ENCODE assay signal across 25 cellular contexts in genomic region chr10:115384665-115385064, GRCh38.
DNase-seq lines count a peak whose midpoint lies in the region; ATAC-seq, FAIRE-seq and TF ChIP-seq lines count a peak whose summit lies in the region.
"Had no signal": no experiment of that assay in that cellular context is flagged by ENCODE, and none has a peak within 500 bp of the region (broad histone marks: within the 10 kb centered on the region; RNA-seq: fewer than 3 reads in every experiment).

No MANE protein-coding gene starts in this region.

- H3K9ac ChIP-seq in K562 (ENCODE audit: insufficient read depth in 1 of 2, low read depth in 2 of 2, low read length in 2 of 2) = no peak overlapping the region
- H3K9ac ChIP-seq: BLaER1 had no signal

- no peak overlapping the region for H2AFZ ChIP-seq in K562 (ENCODE audit: low read depth, low read length)

- no TSS peak for BruUV-seq in K562 (replicated peaks; lab: Mats Ljungman, UMichigan)

- TF ChIP-seq EP300 in A549 (IDR thresholded peaks at IDR 0.05) (no peak), K562 (IDR thresholded peaks at IDR 0.05; ENCODE audit: low read length) (no peak)

- DNase-seq in A549 (ENCODE audit: low read depth in 1 of 2, low spot score in 1 of 2) = no peak
- DNase-seq in K562 (ENCODE audit: extremely low read depth in 1 of 4, low spot score in 3 of 4) = no peak
- no peak for DNase-seq in NCI-H2227 (lab: John Stamatoyannopoulos, UW; ENCODE audit: unreplicated experiment)
- DNase-seq: 8988T; ACHN; BE2C; C1 segment of cervical spinal cord; CD4-positive, alpha-beta memory T cell; CD4-positive, CD25-positive, alpha-beta regulatory T cell; CD8-positive, alpha-beta memory T cell; COR-L47; DMS 273 treated with DMSO at 0.1 percent for 48 hours; DMS153; DMS53; DMS79; DND-41; EL; GDM1 had no signal

- no peak overlapping the region for H3K4me3 ChIP-seq in A549
- no peak overlapping the region for H3K4me3 ChIP-seq in K562
- H3K4me3 ChIP-seq: BLaER1, GM12878 had no signal

- H3K27ac ChIP-seq in A549 = no peak overlapping the region
- no peak overlapping the region for H3K27ac ChIP-seq in K562 (ENCODE audit: extremely low read depth, low read depth, low read length)
- H3K27ac ChIP-seq: BLaER1 had no signal

- intact Hi-C loops in K562 (cut with micrococcal nuclease) = no loop called here

- POLR2A ChIA-PET in A549 (lab: Yijun Ruan, JAX) = no interaction called here
- POLR2A ChIA-PET in K562 (lab: Yijun Ruan, JAX) = no interaction called here

- H4K20me1 ChIP-seq in K562 (replicated peaks; ENCODE audit: control insufficient read depth, insufficient read depth, low read length) = no peaks in the 10 kb centered on the region
- H4K20me1 ChIP-seq: BLaER1 had no signal

- in situ Hi-C loops in K562 (cut with MboI) = no loop called here

- TF ChIP-seq POLR2A in A549 (IDR thresholded peaks at IDR 0.05; ENCODE audit: low read length) = no peak
- TF ChIP-seq POLR2A in K562 (conservative IDR thresholded peaks at IDR 0.05) = no peak

- H3K4me2 ChIP-seq in A549 = no peak overlapping the region
- no peak overlapping the region for H3K4me2 ChIP-seq in K562 (ENCODE audit: insufficient read depth, low read length)
- H3K4me2 ChIP-seq: BLaER1 had no signal

- no peaks in the 10 kb centered on the region for H3K79me2 ChIP-seq in K562 (ENCODE audit: control insufficient read depth, insufficient read depth, low read length)

- TF ChIP-seq CTCF in A549 (IDR thresholded peaks at IDR 0.05) = no peak
- TF ChIP-seq CTCF in K562 (IDR thresholded peaks at IDR 0.05 in 2 of 3, conservative IDR thresholded peaks at IDR 0.05 in 1 of 3; ENCODE audit: insufficient read depth in 2 of 3, low read depth in 1 of 3, low read length in 3 of 3) = no peak

- no peaks in the 10 kb centered on the region for H3K27me3 ChIP-seq in K562 (ENCODE audit: control insufficient read depth in 2 of 2, insufficient read depth in 2 of 2, low read length in 2 of 2)
- H3K27me3 ChIP-seq: BE2C, BLaER1 had no signal

- ATAC-seq in A549 (no peak), K562 (no peak), GM18907 (IDR thresholded peaks at IDR 0.05; ENCODE audit: unreplicated experiment) (no peak)
- ATAC-seq: GM12878 had no signal

- H3K4me1 ChIP-seq in A549 (no peaks in the 10 kb centered on the region), K562 (replicated peaks in 1 of 2; ENCODE audit: control insufficient read depth in 2 of 2, insufficient read depth in 2 of 2, low read length in 2 of 2) (no peaks in the 10 kb centered on the region)
- H3K4me1 ChIP-seq: BE2C, BLaER1 had no signal

- CTCF ChIA-PET in A549 (lab: Yijun Ruan, JAX) = no interaction called here
- CTCF ChIA-PET in K562 (lab: Yijun Ruan, JAX; ENCODE audit: low intra/inter-chr PET ratio) = no interaction called here

- H3K36me3 ChIP-seq in K562 (ENCODE audit: control insufficient read depth, insufficient read depth, low read length) = no peaks in the 10 kb centered on the region
- H3K36me3 ChIP-seq: BE2C, BLaER1 had no signal

- 0% methylated on average over 1 of the region's 1 CpG for WGBS in A549 (ENCODE audit: missing lambda C conversion rate)
- 0% methylated on average over 1 of the region's 1 CpG for WGBS in K562 (ENCODE audit: insufficient coverage, low coverage, missing lambda C conversion rate)

- H3K9me1 ChIP-seq in K562 (ENCODE audit: control insufficient read depth, insufficient read depth, low read length) = no peaks in the 10 kb centered on the region

- no peak for TF ChIP-seq RAD21 in A549 (conservative IDR thresholded peaks at IDR 0.05 in 1 of 2, IDR thresholded peaks at IDR 0.05 in 1 of 2)
- TF ChIP-seq RAD21 in K562 (CRISPR knock-in tag; conservative IDR thresholded peaks at IDR 0.05 in 1 of 2, IDR thresholded peaks at IDR 0.05 in 1 of 2) = no peak

- H3K9me3 ChIP-seq in A549 (no peaks in the 10 kb centered on the region), K562 (replicated peaks; ENCODE audit: control insufficient read depth, insufficient read depth, low read depth, low read length) (no peaks in the 10 kb centered on the region)
- H3K9me3 ChIP-seq: BE2C, BLaER1 had no signal

- FAIRE-seq in A204.1 (lab: Jason Lieb, UNC) (peak; percentile 43), A549 (lab: Jason Lieb, UNC) (no peak), K562 (lab: Jason Lieb, UNC) (no peak)
- FAIRE-seq: GM12878, GM12892, GM18507, GM19239 had no signal

TF ChIP-seq in A549, 52 proteins besides CTCF, POLR2A, EP300 and RAD21:
- TF ChIP-seq BHLHE40 (IDR thresholded peaks at IDR 0.05; ENCODE audit: low read depth, low read length) (no peak), MAFK (IDR thresholded peaks at IDR 0.05; ENCODE audit: partially characterized antibody) (peak; percentile 44)

TF ChIP-seq in K562, 482 proteins besides CTCF, POLR2A, EP300 and RAD21:
- 0 out of 2 replicates have a peak, but pooled peaks have one; percentile 15 for TF ChIP-seq MAFG (tag; conservative IDR thresholded peaks at IDR 0.05)
- TF ChIP-seq FUS (optimal IDR thresholded peaks at IDR 0.05; ENCODE audit: low read depth, low read length) = no peak
- peak; percentile 74 for TF ChIP-seq ZNF316 (IDR thresholded peaks at IDR 0.05)
TF ChIP-seq in K562: peak in this region for 2.
